11 cellular contexts compared by ENCODE assay signal in genomic region chr3:7977245-7978103, GRCh38.
DNase-seq lines count a peak whose midpoint lies in the region; ATAC-seq lines count a peak whose summit lies in the region.
"Had no signal": no experiment of that assay in that cellular context is flagged by ENCODE, and none has a peak within 500 bp of the region (broad histone marks: within the 10 kb centered on the region; RNA-seq: fewer than 3 reads in every experiment).

No MANE protein-coding gene starts in this region.

- CTCF ChIA-PET in activated naive CD4-positive, alpha-beta T cell treated with anti-CD3 and anti-CD28 coated beads, Interleukin-2, amount 10 ng/mL, durations not matched to agents 7 days and 5 days (lab: Charles Lee) = no interaction called here

- peak; percentile 66 for ATAC-seq in GM21360 (IDR thresholded peaks at IDR 0.05; ENCODE audit: unreplicated experiment)

- no peaks in the 10 kb centered on the region for H3K9me3 Mint-ChIP-seq in activated naive CD4-positive, alpha-beta T cell treated with anti-CD3 and anti-CD28 coated beads, Interleukin-2, amount 10 ng/mL, durations not matched to agents 7 days and 5 days

- no peak overlapping the region for H3K27ac Mint-ChIP-seq in activated naive CD4-positive, alpha-beta T cell treated with anti-CD3 and anti-CD28 coated beads, Interleukin-2, amount 10 ng/mL, durations not matched to agents 7 days and 5 days

- no peaks in the 10 kb centered on the region for H3K27me3 Mint-ChIP-seq in activated naive CD4-positive, alpha-beta T cell treated with anti-CD3 and anti-CD28 coated beads, Interleukin-2, amount 10 ng/mL, durations not matched to agents 7 days and 5 days

- no peaks in the 10 kb centered on the region for H3K4me1 Mint-ChIP-seq in activated naive CD4-positive, alpha-beta T cell treated with anti-CD3 and anti-CD28 coated beads, Interleukin-2, amount 10 ng/mL, durations not matched to agents 7 days and 5 days

- DNase-seq in NCI-H69 (lab: John Stamatoyannopoulos, UW) (peak; percentile 89), epidermal melanocyte (ENCODE audit: insufficient read length, low spot score) (peak; percentile 28), renal cortical epithelial cell (ENCODE audit: low read depth) (peak; percentile 74), HPDE6-E6E7 (ENCODE audit: extremely low spot score) (no peak)
- DNase-seq in activated naive CD4-positive, alpha-beta T cell treated with anti-CD3 and anti-CD28 coated beads, Interleukin-2, amount 10 ng/mL, durations not matched to agents 7 days and 5 days = no peak
- DNase-seq in stimulated activated CD4-positive, alpha-beta T cell treated with anti-CD3 and anti-CD28 coated beads, Interleukin-2, amount 100 ng/mL, for 24 hours = no peak
- DNase-seq: activated CD4-positive, alpha-beta T cell treated with anti-CD3 and anti-CD28 coated beads, Interleukin-2, amount 50 U/mL, for 4 hours; glutamatergic neuron; GM23248; NCI-H774 had no signal

- H3K4me3 Mint-ChIP-seq in activated naive CD4-positive, alpha-beta T cell treated with anti-CD3 and anti-CD28 coated beads, Interleukin-2, amount 10 ng/mL, durations not matched to agents 7 days and 5 days = no peak overlapping the region

- H3K36me3 Mint-ChIP-seq in activated naive CD4-positive, alpha-beta T cell treated with anti-CD3 and anti-CD28 coated beads, Interleukin-2, amount 10 ng/mL, durations not matched to agents 7 days and 5 days = no peaks in the 10 kb centered on the region

Comparison
In these comparisons a context has a peak if more than half of its experiments do, and no peak if none do; other contexts are left out.
1. DNase-seq: peak in NCI-H69 (single experiment), epidermal melanocyte (single experiment) and renal cortical epithelial cell (single experiment); none in HPDE6-E6E7 (single experiment), activated naive CD4-positive, alpha-beta T cell treated with anti-CD3 and anti-CD28 coated beads, Interleukin-2, amount 10 ng/mL, durations not matched to agents 7 days and 5 days (single experiment) and stimulated activated CD4-positive, alpha-beta T cell treated with anti-CD3 and anti-CD28 coated beads, Interleukin-2, amount 100 ng/mL, for 24 hours (0 of 2).